Comparison of ENCODE assay signal across 23 cellular contexts in the genomic region with DNA sequence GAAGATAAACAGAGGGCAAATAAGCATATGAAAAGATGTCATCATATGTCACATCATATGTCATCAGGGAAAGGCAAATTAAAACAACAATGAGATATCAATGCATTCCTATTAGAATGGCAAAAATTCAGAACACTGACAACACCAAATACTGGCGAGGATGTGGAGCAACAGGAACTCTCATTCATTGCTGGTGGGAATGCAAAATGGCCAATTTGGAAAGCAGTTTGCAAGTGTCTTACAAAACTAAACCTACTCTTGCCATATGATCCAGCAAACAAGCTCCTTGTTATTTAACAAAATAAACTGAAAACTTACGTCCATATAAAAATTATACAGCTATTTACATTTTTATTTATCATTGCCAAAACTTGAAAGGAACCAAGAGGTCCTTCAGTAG.
"Had no signal": no experiment of that assay in that cellular context is flagged by ENCODE, and none has a peak within 500 bp of the region (broad histone marks: within the 10 kb centered on the region; RNA-seq: fewer than 3 reads in every experiment).

No MANE protein-coding gene starts in this region.

- H3K9me3 ChIP-seq: MG63, SK-N-SH had no signal

- H3K27me3 ChIP-seq: MG63 had no signal

- H3K36me3 ChIP-seq: MG63 had no signal

- H3K4me3 ChIP-seq: MG63 had no signal

- DNase-seq: Karpas-422, KG1, MG63, NCI-H1092, NCI-H1105 treated with DMSO at 0.1 percent for 48 hours, NCI-H1417 treated with DMSO at 0.1 percent for 48 hours, NCI-H146, NCI-H1930, NCI-H2081, NCI-H2107, NCI-H2171, NCI-H226, NCI-H446, NCI-H510A, NCI-H524 treated with DMSO at 0.1 percent for 48 hours, NCI-H69, NCI-H774, Right ventricle myocardium superior, RPMI8226, SIG-M5, SK-N-SH, SW 1271 had no signal

- H3K27ac ChIP-seq: HL-60 had no signal
